ENCODE assay signal across 8 cellular contexts in the genomic region with DNA sequence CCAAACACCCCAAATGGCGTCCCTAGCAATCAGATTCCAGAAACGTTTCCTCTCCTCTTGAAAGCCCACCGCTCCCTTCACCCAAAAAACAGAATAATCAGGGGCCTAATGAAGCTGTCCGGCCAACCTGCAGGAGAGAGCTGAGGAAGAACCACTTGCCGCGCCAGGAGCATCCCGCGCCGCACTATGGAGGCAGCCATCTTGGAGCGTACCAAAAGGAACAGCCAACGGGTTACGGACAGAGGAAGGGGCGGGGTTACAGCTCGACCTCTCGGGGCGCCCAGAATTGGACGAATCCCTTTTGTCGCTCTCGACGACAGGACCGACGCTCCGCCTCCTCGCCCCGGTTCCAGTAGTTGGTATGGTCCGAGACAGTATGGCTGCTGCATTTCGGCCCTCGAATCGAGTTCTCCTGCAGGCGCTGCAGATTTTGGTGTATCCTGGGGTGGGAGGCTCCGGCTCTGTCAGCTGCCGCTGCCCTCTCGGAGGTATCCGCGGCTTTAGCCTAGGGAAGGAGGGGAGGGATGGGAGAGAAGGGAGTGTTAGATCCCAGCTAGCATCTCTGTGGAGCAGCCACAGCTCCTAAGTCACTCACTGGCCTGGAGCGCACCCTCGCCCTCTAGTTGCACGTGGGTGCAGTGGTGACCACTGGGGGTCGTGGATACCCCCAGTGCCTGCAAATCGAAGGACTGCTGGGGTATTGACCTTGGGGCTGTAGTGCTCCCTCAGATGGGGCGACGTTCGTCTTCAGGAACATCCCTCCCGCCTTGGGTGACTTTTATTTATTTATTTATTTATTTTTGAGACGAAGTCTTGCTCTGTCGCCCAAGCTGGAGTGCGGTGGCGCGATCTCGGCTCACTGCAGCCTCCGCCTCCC. TPM values are rescaled to one million over a fixed set of nuclear protein-coding genes. Genes with fewer than 3 reads are reported as not detected.
DNase-seq lines count a peak whose midpoint lies in the region; ATAC-seq and TF ChIP-seq lines count a peak whose summit lies in the region.

Gene MRPS27, minus strand, starts transcription at position 219 of the 877 bp plus-strand sequence. Its CDS starts 19 bp downstream, at position 200.
Gene PTCD2, plus strand, starts transcription at position 352 of the 877 bp plus-strand sequence. Its CDS starts 10 bp downstream, at position 362.

- H3K4me3 Mint-ChIP-seq in activated CD4-positive, alpha-beta T cell treated with anti-CD3 and anti-CD28 coated beads, Interleukin-2, amount 10 ng/mL, durations not matched to agents 7 days and 5 days: peak within 1 kb of the TSS; percentile 95

- peaks cover 54% of the 10 kb centered on the region for H3K4me1 Mint-ChIP-seq in activated CD4-positive, alpha-beta T cell treated with anti-CD3 and anti-CD28 coated beads, Interleukin-2, amount 10 ng/mL, durations not matched to agents 7 days and 5 days

- peak within 1 kb of the TSS; percentile 97 for H3K27ac Mint-ChIP-seq in activated CD4-positive, alpha-beta T cell treated with anti-CD3 and anti-CD28 coated beads, Interleukin-2, amount 10 ng/mL, durations not matched to agents 7 days and 5 days

- TF ChIP-seq CTCF in C4-2B (conservative IDR thresholded peaks at IDR 0.05): peak; percentile 37

- peak; percentile 98 for ATAC-seq in GM19328 (IDR thresholded peaks at IDR 0.05; ENCODE audit: unreplicated experiment)
- ATAC-seq in HG03520 (IDR thresholded peaks at IDR 0.05; ENCODE audit: unreplicated experiment): peak; percentile 97

- DNase-seq in NCI-H526 treated with DMSO at 0.1 percent for 48 hours (lab: John Stamatoyannopoulos, UW): peak; percentile 89
- peak; percentile 97 for DNase-seq in activated CD4-positive, alpha-beta T cell treated with anti-CD3 and anti-CD28 coated beads, Interleukin-2, amount 10 ng/mL, durations not matched to agents 7 days and 5 days
- DNase-seq in cortex of kidney (lab: John Stamatoyannopoulos, UW): peak; percentile 42
- DNase-seq in left kidney (ENCODE audit: low read depth, low spot score): peak; percentile 99
- peak; percentile 93 to 95 for DNase-seq in stimulated activated CD4-positive, alpha-beta T cell treated with anti-CD3 and anti-CD28 coated beads, Interleukin-2, amount 100 ng/mL, for 24 hours

- no peaks in the 10 kb centered on the region for H3K27me3 Mint-ChIP-seq in activated CD4-positive, alpha-beta T cell treated with anti-CD3 and anti-CD28 coated beads, Interleukin-2, amount 10 ng/mL, durations not matched to agents 7 days and 5 days

- no peaks in the 10 kb centered on the region for H3K9me3 Mint-ChIP-seq in activated CD4-positive, alpha-beta T cell treated with anti-CD3 and anti-CD28 coated beads, Interleukin-2, amount 10 ng/mL, durations not matched to agents 7 days and 5 days

- H3K36me3 Mint-ChIP-seq in activated CD4-positive, alpha-beta T cell treated with anti-CD3 and anti-CD28 coated beads, Interleukin-2, amount 10 ng/mL, durations not matched to agents 7 days and 5 days (ENCODE audit: low read depth): peaks cover 28% of the 10 kb centered on the region

- H3K27ac ChIP-seq in C4-2B: peak within 1 kb of the TSS; percentile 87

- POLR2A ChIA-PET in activated CD4-positive, alpha-beta T cell treated with anti-CD3 and anti-CD28 coated beads, Interleukin-2, amount 10 ng/mL, durations not matched to agents 7 days and 5 days (lab: Charles Lee): interaction anchor here (0.6 to 0.8 kb wide), 3 partner anchors 11 to 529 kb away, joined by 4 to 6 read pairs (median 5); no protein-coding TSS in a partner anchor

- CTCF ChIA-PET in activated CD4-positive, alpha-beta T cell treated with anti-CD3 and anti-CD28 coated beads, Interleukin-2, amount 10 ng/mL, durations not matched to agents 7 days and 5 days (lab: Charles Lee): interaction anchor here (0.6 to 4.3 kb wide), 5 partner anchors 12 to 499 kb away, joined by 3 to 25 read pairs (median 4); no protein-coding TSS in a partner anchor

RNA-seq across cellular contexts. Expression of gene MRPS27, which starts in this region (rescaled TPM):
- 10 to 100 TPM; 49.2 to 63.4 TPM for total RNA-seq in activated CD4-positive, alpha-beta T cell treated with anti-CD3 and anti-CD28 coated beads, Interleukin-2, amount 10 ng/mL, durations not matched to agents 7 days and 5 days

RNA-seq across cellular contexts. Expression of gene PTCD2, which starts in this region (rescaled TPM):
- 1 to 10 TPM; 7.8 to 8.1 TPM for total RNA-seq in activated CD4-positive, alpha-beta T cell treated with anti-CD3 and anti-CD28 coated beads, Interleukin-2, amount 10 ng/mL, durations not matched to agents 7 days and 5 days

Comparison
In these comparisons a context has a peak if more than half of its experiments do, and no peak if none do; other contexts are left out.
1. Peak in every context shown above with its lines: DNase-seq, ATAC-seq and H3K27ac ChIP-seq.
2. DNase-seq: peak in every context shown above with its lines; median percentile 99 in left kidney; 97 in activated CD4-positive, alpha-beta T cell treated with anti-CD3 and anti-CD28 coated beads, Interleukin-2, amount 10 ng/mL, durations not matched to agents 7 days and 5 days; 94 in stimulated activated CD4-positive, alpha-beta T cell treated with anti-CD3 and anti-CD28 coated beads, Interleukin-2, amount 100 ng/mL, for 24 hours; 89 in NCI-H526 treated with DMSO at 0.1 percent for 48 hours; 42 in cortex of kidney.